In the genomic region with DNA sequence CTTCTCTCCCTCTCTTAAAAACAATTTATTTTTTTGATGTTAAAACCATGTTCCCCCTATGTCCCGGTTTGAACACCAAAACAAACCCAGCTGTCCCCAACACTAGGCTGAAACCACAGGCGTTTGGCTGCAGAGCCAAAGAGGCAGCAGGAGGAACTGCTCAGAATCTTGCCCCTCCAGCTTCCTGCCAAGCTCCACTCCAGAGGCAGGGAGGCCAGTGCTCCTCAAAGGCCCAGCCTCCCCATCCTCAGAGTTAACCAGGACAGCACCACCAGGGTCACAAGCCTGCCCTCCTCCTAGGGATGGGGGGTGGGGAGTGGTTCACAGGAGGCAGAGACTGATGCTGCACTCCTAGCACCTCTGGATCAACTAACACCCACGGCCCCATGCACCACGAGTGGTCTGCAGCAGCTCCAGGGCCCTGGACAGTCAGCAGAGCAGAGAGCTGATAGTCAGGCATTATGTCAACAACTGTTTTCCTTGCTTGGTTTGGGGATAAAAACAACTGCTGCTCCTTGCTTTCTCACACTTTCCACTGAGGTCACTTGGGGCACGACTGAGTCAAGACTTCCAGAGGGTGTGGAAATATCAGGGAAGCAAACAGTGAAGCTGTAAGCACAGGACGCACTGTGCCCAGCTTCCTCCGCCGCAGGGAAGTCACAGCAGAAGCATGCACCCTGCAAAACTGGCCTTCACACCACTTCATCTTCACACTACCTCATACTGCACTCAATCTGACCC, we compare ENCODE assay signal across 13 cellular contexts.
DNase-seq lines count a peak whose midpoint lies in the region; ATAC-seq, FAIRE-seq and TF ChIP-seq lines count a peak whose summit lies in the region.
"Had no signal": no experiment of that assay in that cellular context is flagged by ENCODE, and none has a peak within 500 bp of the region (broad histone marks: within the 10 kb centered on the region; RNA-seq: fewer than 3 reads in every experiment).

No MANE protein-coding gene starts in this region.

- H3K4me1 ChIP-seq in right lobe of liver: no peaks in the 10 kb centered on the region
- H3K4me1 ChIP-seq in suprapubic skin: peaks cover 15% of the 10 kb centered on the region

- WGBS in right lobe of liver (ENCODE audit: insufficient coverage, low coverage, low lambda C conversion rate, missing lambda C conversion rate): 36% methylated on average over 2 of the region's 8 CpGs
- 47% methylated on average over 7 of the region's 8 CpGs for WGBS in suprapubic skin

- H3K27me3 ChIP-seq in right lobe of liver (no peaks in the 10 kb centered on the region), suprapubic skin (peaks cover 4% of the 10 kb centered on the region)
- H3K27me3 ChIP-seq: foreskin keratinocyte had no signal

- TF ChIP-seq POLR2A in right lobe of liver (IDR thresholded peaks at IDR 0.05) (no peak), suprapubic skin (IDR thresholded peaks at IDR 0.05) (no peak)

- H3K36me3 ChIP-seq in right lobe of liver (no peaks in the 10 kb centered on the region), suprapubic skin (no peaks in the 10 kb centered on the region)

- H3K27ac ChIP-seq in right lobe of liver (no peak overlapping the region), suprapubic skin (peak overlapping the region; percentile 80)
- H3K27ac ChIP-seq: foreskin keratinocyte, KMS-11 had no signal

- intact Hi-C loops in right lobe of liver (cut with DNase I): no loop called here

- FAIRE-seq in HTR-8/SVneo (lab: Jason Lieb, UNC): peak; percentile 23

- TF ChIP-seq CTCF in cardiac fibroblast (IDR thresholded peaks at IDR 0.05; ENCODE audit: low read depth, low read length): no peak
- no peak for TF ChIP-seq CTCF in right lobe of liver (IDR thresholded peaks at IDR 0.05)
- TF ChIP-seq CTCF in suprapubic skin (IDR thresholded peaks at IDR 0.05): no peak

- no peaks in the 10 kb centered on the region for H3K9me3 ChIP-seq in right lobe of liver
- no peaks in the 10 kb centered on the region for H3K9me3 ChIP-seq in suprapubic skin

- DNase-seq in HTR-8/SVneo (ENCODE audit: insufficient read length, low spot score) (no peak), cardiac fibroblast (ENCODE audit: low read depth in 2 of 2) (peak; percentile 61 to 86), right lobe of liver (peak in 1 of 3 donors; percentile 45), suprapubic skin (ENCODE audit: low spot score in 2 of 2) (peak; percentile 85 to 88), iPS-NIHi7 (ENCODE audit: extremely low spot score) (no peak), NCI-H1105 treated with DMSO at 0.1 percent for 48 hours (lab: John Stamatoyannopoulos, UW) (no peak)
- no peak for DNase-seq in activated CD4-positive, alpha-beta T cell treated with anti-CD3 and anti-CD28 coated beads for 48 hours
- DNase-seq: foreskin keratinocyte; naive B cell; NCI-H748 treated with DMSO at 0.1 percent for 48 hours; stimulated activated CD4-positive, alpha-beta T cell treated with anti-CD3 and anti-CD28 coated beads, Interleukin-4, amount 100 ng/mL, for 24 hours had no signal

- peak; percentile 45 to 72 (median 53) for ATAC-seq in right lobe of liver
- no peak for ATAC-seq in HG03354 (IDR thresholded peaks at IDR 0.05; ENCODE audit: poor library complexity, severe bottlenecking, unreplicated experiment)
- ATAC-seq: foreskin keratinocyte had no signal

- TF ChIP-seq EP300 in suprapubic skin (IDR thresholded peaks at IDR 0.05): peak; percentile 84

- no peak overlapping the region for H3K4me3 ChIP-seq in cardiac fibroblast (replicated peaks in 1 of 2; ENCODE audit: low read depth in 2 of 2, low read length in 2 of 2)
- H3K4me3 ChIP-seq in right lobe of liver: no peak overlapping the region
- H3K4me3 ChIP-seq in suprapubic skin: no peak overlapping the region

Comparison
In these comparisons a context has a peak if more than half of its experiments do, and no peak if none do; other contexts are left out.
1. DNase-seq: peak in cardiac fibroblast (2 of 2) and suprapubic skin (2 of 2); none in HTR-8/SVneo (single experiment), iPS-NIHi7 (single experiment), NCI-H1105 treated with DMSO at 0.1 percent for 48 hours (single experiment) and activated CD4-positive, alpha-beta T cell treated with anti-CD3 and anti-CD28 coated beads for 48 hours (single experiment).